ENCODE assay signal across 9 cellular contexts in genomic region chr20:63552481-63553249, GRCh38. TPM values are rescaled to one million over a fixed set of nuclear protein-coding genes. Genes with fewer than 3 reads are reported as not detected.
DNase-seq lines count a peak whose midpoint lies in the region; ATAC-seq and TF ChIP-seq lines count a peak whose summit lies in the region.
"Had no signal": no experiment of that assay in that cellular context is flagged by ENCODE, and none has a peak within 500 bp of the region (broad histone marks: within the 10 kb centered on the region; RNA-seq: fewer than 3 reads in every experiment).

No MANE protein-coding gene starts in this region.

- DNase-seq in activated CD4-positive, alpha-beta memory T cell treated with anti-CD3 and anti-CD28 coated beads for 36 hours, result peak; percentile 53
- DNase-seq in ascending aorta (ENCODE audit: low spot score in 2 of 2) (no peak), endothelial cell (ENCODE audit: low spot score) (no peak), AG08395 (ENCODE audit: low spot score) (no peak), NCI-H1436 (lab: John Stamatoyannopoulos, UW) (no peak)

- H3K4me1 Mint-ChIP-seq in activated CD4-positive, alpha-beta memory T cell treated with anti-CD3 and anti-CD28 coated beads for 36 hours (ENCODE audit: low read depth), result peaks cover 11% of the 10 kb centered on the region
- H3K4me1 Mint-ChIP-seq in nephron, result no peaks in the 10 kb centered on the region
- no peaks in the 10 kb centered on the region for H3K4me1 Mint-ChIP-seq in endothelial cell (ENCODE audit: unreplicated experiment)

- no peaks in the 10 kb centered on the region for H3K36me3 ChIP-seq in ascending aorta

- no peak overlapping the region for H3K27ac ChIP-seq in ascending aorta

- CTCF ChIA-PET in activated CD4-positive, alpha-beta memory T cell treated with anti-CD3 and anti-CD28 coated beads for 36 hours (lab: Charles Lee), result interaction anchor here (1.4 kb wide), 1 partner anchor 15 kb away, joined by 10 read pairs; the partner anchor contains the start of gene PTK6

- no peaks in the 10 kb centered on the region for H3K9me3 ChIP-seq in ascending aorta

- POLR2A ChIA-PET in activated CD4-positive, alpha-beta memory T cell treated with anti-CD3 and anti-CD28 coated beads for 36 hours (lab: Charles Lee), result interaction anchor here (1.0 kb wide), 1 partner anchor 31 kb away, joined by 4 read pairs; no protein-coding TSS in a partner anchor

- ATAC-seq in GM19324 (IDR thresholded peaks at IDR 0.05; ENCODE audit: low FRiP score, unreplicated experiment), result peak; percentile 14
- ATAC-seq in HG03460 (IDR thresholded peaks at IDR 0.05; ENCODE audit: unreplicated experiment), result peak; percentile 40

- peaks cover 3 to 6% of the 10 kb centered on the region in 2 donors for H3K4me1 ChIP-seq in ascending aorta

- peak overlapping the region in 1 of 2 donors; percentile 42 for H3K4me3 ChIP-seq in ascending aorta

- TF ChIP-seq CTCF in nephron (IDR thresholded peaks at IDR 0.05; ENCODE audit: unreplicated experiment in 3 of 3) (no peak), ascending aorta (IDR thresholded peaks at IDR 0.05) (no peak), endothelial cell (IDR thresholded peaks at IDR 0.05; ENCODE audit: unreplicated experiment) (no peak)

- peak overlapping the region; percentile 39 for H3K4me3 Mint-ChIP-seq in activated CD4-positive, alpha-beta memory T cell treated with anti-CD3 and anti-CD28 coated beads for 36 hours
- H3K4me3 Mint-ChIP-seq in nephron, result peak overlapping the region; percentile 32 to 76 (median 69)
- H3K4me3 Mint-ChIP-seq in endothelial cell (ENCODE audit: unreplicated experiment), result no peak overlapping the region

- no peaks in the 10 kb centered on the region for H3K27me3 ChIP-seq in ascending aorta

- H3K9me3 Mint-ChIP-seq in activated CD4-positive, alpha-beta memory T cell treated with anti-CD3 and anti-CD28 coated beads for 36 hours, result no peaks in the 10 kb centered on the region
- no peaks in the 10 kb centered on the region for H3K9me3 Mint-ChIP-seq in nephron
- H3K9me3 Mint-ChIP-seq in endothelial cell (ENCODE audit: unreplicated experiment), result no peaks in the 10 kb centered on the region

- H3K36me3 Mint-ChIP-seq in activated CD4-positive, alpha-beta memory T cell treated with anti-CD3 and anti-CD28 coated beads for 36 hours, result no peaks in the 10 kb centered on the region
- H3K36me3 Mint-ChIP-seq in nephron (ENCODE audit: low read depth) (no peaks in the 10 kb centered on the region), endothelial cell (ENCODE audit: low read depth, unreplicated experiment) (no peaks in the 10 kb centered on the region)

- intact Hi-C loops in activated CD4-positive, alpha-beta memory T cell treated with anti-CD3 and anti-CD28 coated beads for 36 hours (cut with micrococcal nuclease), result loop anchor here (1.0 to 2.0 kb wide), 3 partner anchors 15 to 82 kb away; partner anchors contain the start of genes PPDPF and PTK6
- intact Hi-C loops in ascending aorta (cut with DNase I), result no loop called here

- H3K27me3 Mint-ChIP-seq in activated CD4-positive, alpha-beta memory T cell treated with anti-CD3 and anti-CD28 coated beads for 36 hours, result peaks cover 6% of the 10 kb centered on the region
- peaks cover 24% of the 10 kb centered on the region for H3K27me3 Mint-ChIP-seq in nephron (ENCODE audit: low read depth)
- H3K27me3 Mint-ChIP-seq in endothelial cell (ENCODE audit: unreplicated experiment), result peaks cover 2% of the 10 kb centered on the region

- H3K27ac Mint-ChIP-seq in activated CD4-positive, alpha-beta memory T cell treated with anti-CD3 and anti-CD28 coated beads for 36 hours, result peak overlapping the region; percentile 49
- H3K27ac Mint-ChIP-seq in nephron (no peak overlapping the region), endothelial cell (ENCODE audit: unreplicated experiment) (no peak overlapping the region)

RNA-seq across cellular contexts. Expression of gene FNDC11, which starts 1.3 kb away (rescaled TPM):
- total RNA-seq in activated CD4-positive, alpha-beta memory T cell treated with anti-CD3 and anti-CD28 coated beads for 36 hours, result under 1 TPM; 0.55 to 0.61 TPM
- total RNA-seq in ascending aorta (not detected), endothelial cell (ENCODE audit: unreplicated experiment) (1.3 TPM)

RNA-seq across cellular contexts. Expression of gene SRMS, which starts 5.1 kb away (rescaled TPM):
- total RNA-seq in activated CD4-positive, alpha-beta memory T cell treated with anti-CD3 and anti-CD28 coated beads for 36 hours, result not detected
- total RNA-seq in ascending aorta, result not detected
- total RNA-seq in endothelial cell (ENCODE audit: unreplicated experiment), result not detected
- total RNA-seq: fibroblast of villous mesenchyme had no signal

RNA-seq across cellular contexts. Expression of gene PTK6, which starts 15.5 kb away (rescaled TPM):
- total RNA-seq in activated CD4-positive, alpha-beta memory T cell treated with anti-CD3 and anti-CD28 coated beads for 36 hours, result under 1 TPM; 0.34 to 0.78 TPM
- total RNA-seq in ascending aorta (not detected), endothelial cell (ENCODE audit: unreplicated experiment) (not detected)

RNA-seq across cellular contexts. Expression of gene HELZ2, which starts 21.4 kb away (rescaled TPM):
- total RNA-seq in activated CD4-positive, alpha-beta memory T cell treated with anti-CD3 and anti-CD28 coated beads for 36 hours, result 10 to 100 TPM; 28.5 to 32.2 TPM
- total RNA-seq in ascending aorta, result 58.1 TPM
- total RNA-seq in endothelial cell (ENCODE audit: unreplicated experiment), result 15.3 TPM

RNA-seq across cellular contexts. Expression of gene PPDPF, which starts 32.1 kb away (rescaled TPM):
- total RNA-seq in activated CD4-positive, alpha-beta memory T cell treated with anti-CD3 and anti-CD28 coated beads for 36 hours, result 100 to 1,000 TPM; 191 to 201 TPM
- 242 TPM for total RNA-seq in ascending aorta
- total RNA-seq in endothelial cell (ENCODE audit: unreplicated experiment), result 151 TPM
